21 cellular contexts compared by ENCODE assay signal in the genomic region with DNA sequence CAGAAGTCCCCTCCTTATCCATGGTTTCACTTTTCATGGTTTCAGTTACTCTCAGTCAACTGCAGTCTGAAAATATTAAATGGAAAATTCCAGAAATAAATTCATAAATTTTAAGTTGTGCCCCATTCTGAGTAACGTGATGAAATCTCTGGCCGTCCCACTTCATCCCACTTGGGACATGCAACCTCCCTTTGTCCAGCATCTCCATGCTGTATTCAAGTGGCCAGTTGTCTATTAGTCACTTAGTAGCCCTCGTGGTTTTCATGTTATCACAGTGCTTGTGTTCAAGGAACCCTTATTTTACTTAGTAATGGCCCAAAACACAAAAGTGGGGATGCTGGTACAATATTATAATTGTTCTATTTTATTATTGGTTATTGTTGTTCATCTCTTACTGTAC. TPM values are rescaled to one million over a fixed set of nuclear protein-coding genes. Genes with fewer than 3 reads are reported as not detected.
A peak's percentile ranks its signal among the peaks of the same experiment; 100 is the strongest.
DNase-seq lines count a peak whose midpoint lies in the region; TF ChIP-seq lines count a peak whose summit lies in the region.
"Had no signal": no experiment of that assay in that cellular context is flagged by ENCODE, and none has a peak within 500 bp of the region (broad histone marks: within the 10 kb centered on the region; RNA-seq: fewer than 3 reads in every experiment).

No MANE protein-coding gene starts in this region.

- no peak overlapping the region for H3K27ac ChIP-seq in BLaER1
- H3K27ac ChIP-seq: C4-2B, HL-60 had no signal

- H3K27me3 Mint-ChIP-seq in glutamatergic neuron (ENCODE audit: unreplicated experiment): no peaks in the 10 kb centered on the region
- peaks cover 41% of the 10 kb centered on the region for H3K27me3 Mint-ChIP-seq in progenitor cell of endocrine pancreas

- no peaks in the 10 kb centered on the region for H4K20me1 ChIP-seq in BLaER1

- H3K4me1 Mint-ChIP-seq in glutamatergic neuron (ENCODE audit: low read depth, unreplicated experiment) (peaks cover 5% of the 10 kb centered on the region), progenitor cell of endocrine pancreas (ENCODE audit: low read depth) (peaks cover 12% of the 10 kb centered on the region)
- H3K4me1 Mint-ChIP-seq: B cell had no signal

- H3K9ac ChIP-seq in BLaER1 (no peak overlapping the region), adipocyte (ENCODE audit: low read length) (peak overlapping the region; percentile 68)

- H3K4me3 Mint-ChIP-seq in glutamatergic neuron (ENCODE audit: unreplicated experiment) (no peak overlapping the region), progenitor cell of endocrine pancreas (ENCODE audit: low read depth) (no peak overlapping the region)
- H3K4me3 Mint-ChIP-seq: B cell; CD4-positive, alpha-beta T cell; HFFc6 had no signal

- peaks cover 23% of the 10 kb centered on the region for H3K4me1 ChIP-seq in BLaER1
- peaks cover 86% of the 10 kb centered on the region for H3K4me1 ChIP-seq in adipocyte (ENCODE audit: control insufficient read depth, insufficient read depth, low read length)

- peak overlapping the region; percentile 36 for H3K4me2 ChIP-seq in BLaER1

- no peak for TF ChIP-seq CTCF in glutamatergic neuron (IDR thresholded peaks at IDR 0.05; ENCODE audit: partially characterized antibody, unreplicated experiment)
- no peak for TF ChIP-seq CTCF in progenitor cell of endocrine pancreas (IDR thresholded peaks at IDR 0.05; ENCODE audit: unreplicated experiment)

- H3K36me3 ChIP-seq in BLaER1 (no peaks in the 10 kb centered on the region), adipocyte (ENCODE audit: control insufficient read depth, insufficient read depth, low read length, severe bottlenecking) (no peaks in the 10 kb centered on the region)

- H3K4me3 ChIP-seq in BLaER1 (no peak overlapping the region), adipocyte (ENCODE audit: low read length) (peak overlapping the region; percentile 17)

- H3K27ac Mint-ChIP-seq in glutamatergic neuron (ENCODE audit: unreplicated experiment) (peak overlapping the region; percentile 48), progenitor cell of endocrine pancreas (peak overlapping the region; percentile 39)
- H3K27ac Mint-ChIP-seq: B cell; CD4-positive, alpha-beta T cell; HFFc6 had no signal

- H3K9me3 Mint-ChIP-seq in glutamatergic neuron (ENCODE audit: unreplicated experiment) (no peaks in the 10 kb centered on the region), progenitor cell of endocrine pancreas (ENCODE audit: low read depth) (no peaks in the 10 kb centered on the region)
- H3K9me3 Mint-ChIP-seq: CD4-positive, alpha-beta T cell; HFFc6 had no signal

- H3K36me3 Mint-ChIP-seq in glutamatergic neuron (ENCODE audit: unreplicated experiment) (no peaks in the 10 kb centered on the region), progenitor cell of endocrine pancreas (ENCODE audit: insufficient read depth) (no peaks in the 10 kb centered on the region)

- DNase-seq in adipocyte (ENCODE audit: low read depth): no peak
- DNase-seq in glutamatergic neuron: no peak
- no peak for DNase-seq in progenitor cell of endocrine pancreas (ENCODE audit: low spot score, unreplicated experiment)
- no peak for DNase-seq in stimulated activated CD4-positive, alpha-beta T cell treated with anti-CD3 and anti-CD28 coated beads, Interleukin-4, amount 100 ng/mL, for 4 hours
- DNase-seq in NCI-H1048 (lab: John Stamatoyannopoulos, UW): no peak
- no peak for DNase-seq in stimulated activated CD4-positive, alpha-beta T cell treated with anti-CD3 and anti-CD28 coated beads, Interleukin-4, amount 100 ng/mL, for 1 hour
- DNase-seq in hepatic stellate cell (ENCODE audit: low spot score): no peak
- DNase-seq: 8988T; Caco-2; CD4-positive, alpha-beta T cell; DMS79; GDM1; GOT3; H7; HFFc6 had no signal

- H3K27me3 ChIP-seq in BLaER1 (no peaks in the 10 kb centered on the region), adipocyte (replicated peaks; ENCODE audit: control insufficient read depth, insufficient read depth, low read length) (no peaks in the 10 kb centered on the region)

- H3K9me3 ChIP-seq in BLaER1 (peaks cover 7% of the 10 kb centered on the region; the same call in 1 of the 2 replicates), adipocyte (ENCODE audit: control insufficient read depth, low read length) (no peaks in the 10 kb centered on the region)
- H3K9me3 ChIP-seq: Caco-2 had no signal

RNA-seq across cellular contexts. Expression of a gene that starts 18.0 kb away (rescaled TPM):
- total RNA-seq in glutamatergic neuron (ENCODE audit: unreplicated experiment) (not detected), progenitor cell of endocrine pancreas (not detected in 2 replicates)
- total RNA-seq: B cell; Caco-2; CD4-positive, alpha-beta T cell; Daoy; H7; HFFc6; HT1080 had no signal
